Comparison of ENCODE assay signal across 15 cellular contexts in the genomic region with DNA sequence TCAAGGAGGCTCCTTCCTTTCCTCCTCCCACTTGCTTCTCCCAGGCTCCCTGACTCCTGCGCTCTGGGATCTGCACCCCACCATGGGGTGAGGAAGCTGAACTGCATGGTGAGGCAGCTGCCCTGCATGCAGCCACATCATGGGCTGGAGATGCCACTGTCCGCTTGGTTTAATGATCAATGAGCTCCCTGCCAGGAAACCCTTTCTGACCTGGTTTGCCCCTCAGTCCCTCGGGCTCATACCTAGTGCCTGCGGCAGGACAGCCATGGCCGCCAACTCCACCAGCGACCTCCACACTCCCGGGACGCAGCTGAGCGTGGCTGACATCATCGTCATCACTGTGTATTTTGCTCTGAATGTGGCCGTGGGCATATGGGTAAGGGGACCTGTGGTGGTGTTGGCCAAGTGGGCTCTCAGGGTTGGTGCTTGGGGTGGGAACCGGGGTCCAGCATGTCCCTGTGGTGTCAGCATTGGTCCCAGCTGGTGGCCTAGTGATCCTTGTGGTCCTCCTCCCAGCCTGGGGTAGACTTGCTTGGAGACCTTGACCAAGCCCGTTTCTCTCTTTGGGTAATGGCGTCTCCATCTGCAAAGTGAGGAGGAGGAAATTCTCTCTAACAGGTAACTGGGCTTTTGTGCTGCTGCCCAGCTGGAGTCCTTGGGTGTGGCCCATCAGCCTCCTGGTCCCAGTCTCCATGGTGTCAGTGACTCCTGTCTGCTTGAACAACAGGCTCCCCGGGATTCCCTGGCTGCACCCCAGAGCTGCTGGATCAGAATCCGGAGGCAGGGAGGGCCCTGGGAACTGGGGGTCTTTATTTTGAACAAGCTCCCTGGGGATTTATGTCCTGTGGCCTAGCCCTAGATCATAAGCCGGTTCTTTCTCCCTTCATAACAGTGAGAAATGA. TPM values are rescaled to one million over a fixed set of nuclear protein-coding genes. Genes with fewer than 3 reads are reported as not detected.
DNase-seq lines count a peak whose midpoint lies in the region; ATAC-seq and TF ChIP-seq lines count a peak whose summit lies in the region.
"Had no signal": no experiment of that assay in that cellular context is flagged by ENCODE, and none has a peak within 500 bp of the region (broad histone marks: within the 10 kb centered on the region; RNA-seq: fewer than 3 reads in every experiment).

A gene (plus strand): TSS at position 225 of the 902 bp plus-strand sequence. CDS start 41 bp downstream, at position 266.

- no peak within 1 kb of the TSS for H3K4me3 Mint-ChIP-seq in T-helper 17 cell
- H3K4me3 Mint-ChIP-seq: activated naive CD8-positive, alpha-beta T cell treated with anti-CD3 and anti-CD28 coated beads, Interleukin-2, amount 10 ng/mL, durations not matched to agents 7 days and 5 days had no signal

- H3F3A ChIP-seq in PC-3 (ENCODE audit: low read length, unreplicated experiment) = no peaks in the 10 kb centered on the region

- H3K9me3 ChIP-seq in PC-3 (ENCODE audit: low read length) (no peaks in the 10 kb centered on the region), T-helper 17 cell (ENCODE audit: control insufficient read depth, low read length, poor library complexity, severe bottlenecking) (no peaks in the 10 kb centered on the region)
- H3K9me3 ChIP-seq: left lung, thoracic aorta had no signal

- no peak within 1 kb of the TSS for H3K27ac Mint-ChIP-seq in T-helper 17 cell
- H3K27ac Mint-ChIP-seq: activated naive CD8-positive, alpha-beta T cell treated with anti-CD3 and anti-CD28 coated beads, Interleukin-2, amount 10 ng/mL, durations not matched to agents 7 days and 5 days had no signal

- no peak within 1 kb of the TSS for H3K9ac ChIP-seq in PC-3 (ENCODE audit: low read length)

- peak; percentile 38 for DNase-seq in NCI-H146 (lab: John Stamatoyannopoulos, UW)
- DNase-seq in NCI-H146 treated with DMSO at 0.1 percent for 48 hours (lab: John Stamatoyannopoulos, UW; ENCODE audit: unreplicated experiment) = no peak
- peak; percentile 32 for DNase-seq in PC-3
- DNase-seq in fibroblast of pulmonary artery (ENCODE audit: low read depth) = no peak
- DNase-seq in posterior vena cava (ENCODE audit: low spot score) = peak; percentile 72
- DNase-seq in T-helper 17 cell = no peak
- no peak for DNase-seq in CD1c-positive myeloid dendritic cell (ENCODE audit: extremely low spot score)
- no peak for DNase-seq in activated CD4-positive, alpha-beta T cell treated with anti-CD3 and anti-CD28 coated beads, Interleukin-2, amount 50 U/mL, for 1 hour
- DNase-seq: activated CD4-positive, alpha-beta T cell treated with anti-CD3 and anti-CD28 coated beads, Interleukin-2, amount 50 U/mL, for 48 hours; activated naive CD8-positive, alpha-beta T cell treated with anti-CD3 and anti-CD28 coated beads, Interleukin-2, amount 10 ng/mL, durations not matched to agents 7 days and 5 days; left lung; NCI-H2081 treated with DMSO at 0.1 percent for 48 hours; SIG-M5 had no signal

- peaks cover 24% of the 10 kb centered on the region for H3K4me1 Mint-ChIP-seq in T-helper 17 cell

- intact Hi-C loops in PC-3 (cut with micrococcal nuclease) = no loop called here
- intact Hi-C loops in posterior vena cava (cut with DNase I) = no loop called here

- no peaks in the 10 kb centered on the region for H3K36me3 Mint-ChIP-seq in T-helper 17 cell (ENCODE audit: low read depth)
- H3K36me3 Mint-ChIP-seq: activated naive CD8-positive, alpha-beta T cell treated with anti-CD3 and anti-CD28 coated beads, Interleukin-2, amount 10 ng/mL, durations not matched to agents 7 days and 5 days had no signal

- H3K27ac ChIP-seq in PC-3 (ENCODE audit: low read length) = no peak within 1 kb of the TSS
- H3K27ac ChIP-seq: left lung, thoracic aorta had no signal

- no peaks in the 10 kb centered on the region for H4K20me1 ChIP-seq in PC-3 (ENCODE audit: low read length)

- ATAC-seq in PC-3 = peak; percentile 67
- ATAC-seq in T-helper 17 cell = no peak

- TF ChIP-seq CTCF in PC-3 (conservative IDR thresholded peaks at IDR 0.05; ENCODE audit: low read depth, low read length) = peak; percentile 54
- peak; percentile 14 for TF ChIP-seq CTCF in fibroblast of pulmonary artery (IDR thresholded peaks at IDR 0.05; ENCODE audit: low read length, missing control alignments)

- no peaks in the 10 kb centered on the region for H3K36me3 ChIP-seq in PC-3 (ENCODE audit: low read depth, low read length)
- H3K36me3 ChIP-seq: left lung, thoracic aorta had no signal

- H2AFZ ChIP-seq in PC-3 (ENCODE audit: low read length) = no peak within 1 kb of the TSS

- no peak within 1 kb of the TSS for H3K4me2 ChIP-seq in PC-3 (ENCODE audit: low read length)

- POLR2A ChIA-PET in PC-3 (lab: Charles Lee; ENCODE audit: unreplicated experiment) = no interaction called here

- peaks cover 6% of the 10 kb centered on the region; the same call in 1 of the 2 replicates for H3K27me3 ChIP-seq in PC-3 (ENCODE audit: low read length)
- H3K27me3 ChIP-seq: left lung had no signal

- H3K4me1 ChIP-seq in PC-3 (ENCODE audit: insufficient read depth, low read length) = no peaks in the 10 kb centered on the region
- H3K4me1 ChIP-seq: left lung had no signal

- no TSS peak for BruUV-seq in PC-3 (replicated peaks; lab: Mats Ljungman, UMichigan)

- H3K79me2 ChIP-seq in PC-3 (ENCODE audit: low read length) = no peaks in the 10 kb centered on the region

- CTCF ChIA-PET in PC-3 (lab: Charles Lee) = interaction anchor here (0.5 to 0.7 kb wide), 2 partner anchors 9 to 24 kb away, joined by 3 to 5 read pairs; no protein-coding TSS in a partner anchor

- H3K9me2 ChIP-seq in PC-3 (replicated peaks; ENCODE audit: low read length) = no peaks in the 10 kb centered on the region

- H3K27me3 Mint-ChIP-seq in T-helper 17 cell = peaks cover 10% of the 10 kb centered on the region
- H3K27me3 Mint-ChIP-seq: activated naive CD8-positive, alpha-beta T cell treated with anti-CD3 and anti-CD28 coated beads, Interleukin-2, amount 10 ng/mL, durations not matched to agents 7 days and 5 days had no signal

- H3K4me3 ChIP-seq in PC-3 (ENCODE audit: low read length) (no peak within 1 kb of the TSS), fibroblast of pulmonary artery (replicated peaks; ENCODE audit: low read depth, low read length) (no peak within 1 kb of the TSS)
- H3K4me3 ChIP-seq: left lung, thoracic aorta had no signal

RNA-seq across cellular contexts. Expression of the gene that starts here (rescaled TPM):
- total RNA-seq in PC-3 (2014; rRNA removed) (not detected in 2 replicates), posterior vena cava (not detected), T-helper 17 cell (not detected)
- total RNA-seq: activated naive CD8-positive, alpha-beta T cell treated with anti-CD3 and anti-CD28 coated beads, Interleukin-2, amount 10 ng/mL, durations not matched to agents 7 days and 5 days; HT-29; left lung; thoracic aorta had no signal

Comparison
In these comparisons a context has a peak if more than half of its experiments do, and no peak if none do; other contexts are left out.
1. Peak in DNase-seq and ATAC-seq in PC-3; RNA of the gene not detected or under 1 TPM.
2. Peak in DNase-seq in posterior vena cava; RNA of the gene not detected or under 1 TPM.